Comparison of ENCODE assay signal across 8 cellular contexts in the genomic region with DNA sequence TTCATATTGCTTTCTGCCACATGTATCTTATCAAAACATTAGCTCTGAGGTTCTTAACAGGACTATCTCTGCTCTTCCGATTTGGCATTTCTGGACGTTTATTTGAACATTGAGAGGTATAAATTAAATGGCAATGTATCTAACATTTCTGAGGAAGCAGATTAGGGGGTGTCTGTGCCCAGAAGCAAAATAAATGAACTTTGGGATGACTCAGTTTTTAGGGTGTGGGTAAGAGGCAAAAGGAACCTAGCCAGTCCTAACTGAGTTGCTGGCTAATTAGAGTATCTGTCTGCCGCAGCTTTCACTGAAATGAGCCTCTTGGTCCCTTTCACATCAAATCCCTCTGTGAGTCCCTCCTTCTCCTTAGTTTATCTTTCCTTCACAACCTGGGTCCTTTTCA. TPM values are rescaled to one million over a fixed set of nuclear protein-coding genes. Genes with fewer than 3 reads are reported as not detected.
A peak's percentile ranks its signal among the peaks of the same experiment; 100 is the strongest.
DNase-seq lines count a peak whose midpoint lies in the region; ATAC-seq and TF ChIP-seq lines count a peak whose summit lies in the region.

No MANE protein-coding gene starts in this region.

- H3K36me3 Mint-ChIP-seq in activated CD4-positive, alpha-beta T cell treated with anti-CD3 and anti-CD28 coated beads, Interleukin-2, amount 10 ng/mL, durations not matched to agents 24 days and 14 days (ENCODE audit: low read depth), result no peaks in the 10 kb centered on the region
- no peaks in the 10 kb centered on the region for H3K36me3 Mint-ChIP-seq in activated CD8-positive, alpha-beta T cell treated with anti-CD3 and anti-CD28 coated beads for 36 hours (ENCODE audit: low read depth)

- TF ChIP-seq CTCF in activated CD8-positive, alpha-beta T cell treated with anti-CD3 and anti-CD28 coated beads for 36 hours (IDR thresholded peaks at IDR 0.05), result no peak
- no peak for TF ChIP-seq CTCF in kidney epithelial cell (IDR thresholded peaks at IDR 0.05; ENCODE audit: insufficient read depth, low read length, poor library complexity, severe bottlenecking)
- TF ChIP-seq CTCF in thoracic aorta (IDR thresholded peaks at IDR 0.05), result no peak

- H3K27me3 Mint-ChIP-seq in activated CD4-positive, alpha-beta T cell treated with anti-CD3 and anti-CD28 coated beads, Interleukin-2, amount 10 ng/mL, durations not matched to agents 24 days and 14 days, result peaks cover 21% of the 10 kb centered on the region
- H3K27me3 Mint-ChIP-seq in activated CD8-positive, alpha-beta T cell treated with anti-CD3 and anti-CD28 coated beads for 36 hours, result no peaks in the 10 kb centered on the region

- no peaks in the 10 kb centered on the region for H3K9me3 ChIP-seq in thoracic aorta

- intact Hi-C loops in activated CD4-positive, alpha-beta T cell treated with anti-CD3 and anti-CD28 coated beads, Interleukin-2, amount 10 ng/mL, durations not matched to agents 24 days and 14 days (cut with micrococcal nuclease), result loop anchor here (5.0 to 10.0 kb wide), 2 partner anchors 97 to 126 kb away; a partner anchor contains a TSS
- intact Hi-C loops in activated CD8-positive, alpha-beta T cell treated with anti-CD3 and anti-CD28 coated beads for 36 hours (cut with micrococcal nuclease), result no loop called here

- DNase-seq in activated CD4-positive, alpha-beta T cell treated with anti-CD3 and anti-CD28 coated beads, Interleukin-2, amount 10 ng/mL, durations not matched to agents 24 days and 14 days, result no peak
- DNase-seq in activated CD4-positive, alpha-beta T cell treated with anti-CD3 and anti-CD28 coated beads for 1 hour, result no peak
- DNase-seq in activated CD8-positive, alpha-beta T cell treated with anti-CD3 and anti-CD28 coated beads for 36 hours, result no peak
- DNase-seq in kidney epithelial cell (ENCODE audit: low read depth), result no peak
- DNase-seq in thoracic aorta (ENCODE audit: low spot score), result no peak
- no peak for DNase-seq in substantia nigra (lab: John Stamatoyannopoulos, UW)
- no peak for DNase-seq in NCI-H128 (lab: John Stamatoyannopoulos, UW; ENCODE audit: unreplicated experiment)

- H3K27ac ChIP-seq in thoracic aorta, result peak overlapping the region in 1 of 2 donors; percentile 64
- H3K27ac ChIP-seq in substantia nigra (ENCODE audit: low read depth, low read length, poor library complexity, severe bottlenecking), result no peak overlapping the region

- POLR2A ChIA-PET in activated CD8-positive, alpha-beta T cell treated with anti-CD3 and anti-CD28 coated beads for 36 hours (lab: Charles Lee), result interaction anchor here (0.8 kb wide), 1 partner anchor 9 kb away, joined by 3 read pairs; no protein-coding TSS in a partner anchor

- peaks cover 21% of the 10 kb centered on the region for H3K4me1 Mint-ChIP-seq in activated CD4-positive, alpha-beta T cell treated with anti-CD3 and anti-CD28 coated beads, Interleukin-2, amount 10 ng/mL, durations not matched to agents 24 days and 14 days
- peaks cover 39% of the 10 kb centered on the region for H3K4me1 Mint-ChIP-seq in activated CD8-positive, alpha-beta T cell treated with anti-CD3 and anti-CD28 coated beads for 36 hours (ENCODE audit: low read depth)

- CTCF ChIA-PET in activated CD8-positive, alpha-beta T cell treated with anti-CD3 and anti-CD28 coated beads for 36 hours (lab: Charles Lee), result interaction anchor here (2.1 kb wide), 1 partner anchor 116 kb away, joined by 14 read pairs; no protein-coding TSS in a partner anchor

- H3K27ac Mint-ChIP-seq in activated CD4-positive, alpha-beta T cell treated with anti-CD3 and anti-CD28 coated beads, Interleukin-2, amount 10 ng/mL, durations not matched to agents 24 days and 14 days, result no peak overlapping the region
- peak overlapping the region; percentile 47 for H3K27ac Mint-ChIP-seq in activated CD8-positive, alpha-beta T cell treated with anti-CD3 and anti-CD28 coated beads for 36 hours

- peak overlapping the region; percentile 64 for H3K4me3 ChIP-seq in kidney epithelial cell (ENCODE audit: low read depth, low read length)
- peak overlapping the region; percentile 89 for H3K4me3 ChIP-seq in thoracic aorta

- no peaks in the 10 kb centered on the region for H3K36me3 ChIP-seq in kidney epithelial cell (ENCODE audit: control insufficient read depth, insufficient read depth, low read length)
- no peaks in the 10 kb centered on the region for H3K36me3 ChIP-seq in thoracic aorta

- H3K27me3 ChIP-seq in kidney epithelial cell (ENCODE audit: control insufficient read depth, insufficient read depth, low read length), result no peaks in the 10 kb centered on the region
- no peaks in the 10 kb centered on the region for H3K27me3 ChIP-seq in thoracic aorta (replicated peaks; ENCODE audit: insufficient read depth)

- no peak for ATAC-seq in activated CD8-positive, alpha-beta T cell treated with anti-CD3 and anti-CD28 coated beads for 36 hours
- no peak for ATAC-seq in thoracic aorta (ENCODE audit: insufficient number of reproducible peaks, low FRiP score, low read depth)
- no peak for ATAC-seq in HG02938 (IDR thresholded peaks at IDR 0.05; ENCODE audit: unreplicated experiment)

- H3K4me3 Mint-ChIP-seq in activated CD4-positive, alpha-beta T cell treated with anti-CD3 and anti-CD28 coated beads, Interleukin-2, amount 10 ng/mL, durations not matched to agents 24 days and 14 days, result peak overlapping the region; percentile 91
- peak overlapping the region; percentile 88 for H3K4me3 Mint-ChIP-seq in activated CD8-positive, alpha-beta T cell treated with anti-CD3 and anti-CD28 coated beads for 36 hours

- H3K4me1 ChIP-seq in thoracic aorta (ENCODE audit: control insufficient read depth in 1 of 2, low read depth in 2 of 2), result peaks cover 29 to 51% of the 10 kb centered on the region in 2 donors

- H3K9me3 Mint-ChIP-seq in activated CD4-positive, alpha-beta T cell treated with anti-CD3 and anti-CD28 coated beads, Interleukin-2, amount 10 ng/mL, durations not matched to agents 24 days and 14 days, result no peaks in the 10 kb centered on the region
- H3K9me3 Mint-ChIP-seq in activated CD8-positive, alpha-beta T cell treated with anti-CD3 and anti-CD28 coated beads for 36 hours, result no peaks in the 10 kb centered on the region

RNA-seq across cellular contexts. Expression of a gene that starts 1.1 kb away (rescaled TPM):
- 0.19 and 0.40 TPM in 2 replicates for total RNA-seq in activated CD4-positive, alpha-beta T cell treated with anti-CD3 and anti-CD28 coated beads, Interleukin-2, amount 10 ng/mL, durations not matched to agents 24 days and 14 days
- 1 to 10 TPM; 1.8 to 1.9 TPM for total RNA-seq in activated CD8-positive, alpha-beta T cell treated with anti-CD3 and anti-CD28 coated beads for 36 hours
- total RNA-seq in kidney epithelial cell (13.2 and 15.5 TPM in 2 replicates), thoracic aorta (10 to 100 TPM; 15.8 to 24.3 TPM)
